ENCODE assay signal across 2 cellular contexts in the genomic region with DNA sequence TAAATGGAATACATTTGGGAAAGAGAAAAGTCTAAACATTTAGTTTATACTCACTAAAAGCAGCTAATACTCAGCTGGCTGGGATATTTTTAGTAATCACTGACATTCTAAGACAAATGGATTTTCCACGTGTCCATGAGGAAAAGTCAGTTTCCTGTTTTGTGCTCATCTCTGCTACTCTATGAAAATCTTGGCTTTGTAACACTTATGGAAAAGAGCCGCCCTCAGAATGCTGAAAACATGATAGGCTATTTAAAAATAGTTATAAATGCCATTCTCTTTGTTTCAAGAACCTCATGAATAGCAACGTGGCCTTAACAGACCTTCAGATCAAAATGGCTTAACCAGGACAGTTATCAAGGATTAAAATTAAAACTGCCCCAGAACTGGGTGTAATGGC.
TF ChIP-seq lines count a peak whose summit lies in the region.

No MANE protein-coding gene starts in this region.

TF ChIP-seq in liver, 16 proteins besides CTCF, POLR2A, EP300 and RAD21:
- TF ChIP-seq JUND (IDR thresholded peaks at IDR 0.05) (peak in 1 of 2 donors; percentile 3), GABPA (IDR thresholded peaks at IDR 0.05 in 1 of 2, conservative IDR thresholded peaks at IDR 0.05 in 1 of 2) (no peak), SP1 (IDR thresholded peaks at IDR 0.05) (peak; percentile 18), FOXA2 (IDR thresholded peaks at IDR 0.05) (no peak)
- TF ChIP-seq, protein P1, sequence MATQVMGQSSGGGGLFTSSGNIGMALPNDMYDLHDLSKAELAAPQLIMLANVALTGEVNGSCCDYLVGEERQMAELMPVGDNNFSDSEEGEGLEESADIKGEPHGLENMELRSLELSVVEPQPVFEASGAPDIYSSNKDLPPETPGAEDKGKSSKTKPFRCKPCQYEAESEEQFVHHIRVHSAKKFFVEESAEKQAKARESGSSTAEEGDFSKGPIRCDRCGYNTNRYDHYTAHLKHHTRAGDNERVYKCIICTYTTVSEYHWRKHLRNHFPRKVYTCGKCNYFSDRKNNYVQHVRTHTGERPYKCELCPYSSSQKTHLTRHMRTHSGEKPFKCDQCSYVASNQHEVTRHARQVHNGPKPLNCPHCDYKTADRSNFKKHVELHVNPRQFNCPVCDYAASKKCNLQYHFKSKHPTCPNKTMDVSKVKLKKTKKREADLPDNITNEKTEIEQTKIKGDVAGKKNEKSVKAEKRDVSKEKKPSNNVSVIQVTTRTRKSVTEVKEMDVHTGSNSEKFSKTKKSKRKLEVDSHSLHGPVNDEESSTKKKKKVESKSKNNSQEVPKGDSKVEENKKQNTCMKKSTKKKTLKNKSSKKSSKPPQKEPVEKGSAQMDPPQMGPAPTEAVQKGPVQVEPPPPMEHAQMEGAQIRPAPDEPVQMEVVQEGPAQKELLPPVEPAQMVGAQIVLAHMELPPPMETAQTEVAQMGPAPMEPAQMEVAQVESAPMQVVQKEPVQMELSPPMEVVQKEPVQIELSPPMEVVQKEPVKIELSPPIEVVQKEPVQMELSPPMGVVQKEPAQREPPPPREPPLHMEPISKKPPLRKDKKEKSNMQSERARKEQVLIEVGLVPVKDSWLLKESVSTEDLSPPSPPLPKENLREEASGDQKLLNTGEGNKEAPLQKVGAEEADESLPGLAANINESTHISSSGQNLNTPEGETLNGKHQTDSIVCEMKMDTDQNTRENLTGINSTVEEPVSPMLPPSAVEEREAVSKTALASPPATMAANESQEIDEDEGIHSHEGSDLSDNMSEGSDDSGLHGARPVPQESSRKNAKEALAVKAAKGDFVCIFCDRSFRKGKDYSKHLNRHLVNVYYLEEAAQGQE (IDR thresholded peaks at IDR 0.05) = no peak
- TF ChIP-seq, protein P2, sequence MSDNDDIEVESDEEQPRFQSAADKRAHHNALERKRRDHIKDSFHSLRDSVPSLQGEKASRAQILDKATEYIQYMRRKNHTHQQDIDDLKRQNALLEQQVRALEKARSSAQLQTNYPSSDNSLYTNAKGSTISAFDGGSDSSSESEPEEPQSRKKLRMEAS (IDR thresholded peaks at IDR 0.05) = peak; percentile 49

TF ChIP-seq in HepG2, 621 proteins besides CTCF, POLR2A, EP300 and RAD21:
- no peak for TF ChIP-seq ZNF264 (CRISPR knock-in tag; IDR thresholded peaks at IDR 0.05)
- TF ChIP-seq RBFOX2 (IDR thresholded peaks at IDR 0.05; ENCODE audit: low read depth, low read length) = no peak
- TF ChIP-seq SP140L (CRISPR knock-in tag; IDR thresholded peaks at IDR 0.05; ENCODE audit: borderline replicate concordance) = no peak
- TF ChIP-seq HNF4A (CRISPR knock-in tag; IDR thresholded peaks at IDR 0.05) = no peak
- no peak for TF ChIP-seq ZNF747 (CRISPR knock-in tag; IDR thresholded peaks at IDR 0.05; ENCODE audit: borderline replicate concordance)
- no peak for TF ChIP-seq ZNF224 (CRISPR knock-in tag; IDR thresholded peaks at IDR 0.05)
- no peak for TF ChIP-seq BRD4 (CRISPR knock-in tag; IDR thresholded peaks at IDR 0.05)
- TF ChIP-seq EHMT2 (IDR thresholded peaks at IDR 0.05; ENCODE audit: borderline replicate concordance, low read depth, low read length) = no peak
- TF ChIP-seq U2AF1 (optimal IDR thresholded peaks at IDR 0.05; ENCODE audit: low read depth, low read length) = no peak
- TF ChIP-seq RELA (CRISPR knock-in tag; IDR thresholded peaks at IDR 0.05) = no peak
- TF ChIP-seq, protein P3, sequence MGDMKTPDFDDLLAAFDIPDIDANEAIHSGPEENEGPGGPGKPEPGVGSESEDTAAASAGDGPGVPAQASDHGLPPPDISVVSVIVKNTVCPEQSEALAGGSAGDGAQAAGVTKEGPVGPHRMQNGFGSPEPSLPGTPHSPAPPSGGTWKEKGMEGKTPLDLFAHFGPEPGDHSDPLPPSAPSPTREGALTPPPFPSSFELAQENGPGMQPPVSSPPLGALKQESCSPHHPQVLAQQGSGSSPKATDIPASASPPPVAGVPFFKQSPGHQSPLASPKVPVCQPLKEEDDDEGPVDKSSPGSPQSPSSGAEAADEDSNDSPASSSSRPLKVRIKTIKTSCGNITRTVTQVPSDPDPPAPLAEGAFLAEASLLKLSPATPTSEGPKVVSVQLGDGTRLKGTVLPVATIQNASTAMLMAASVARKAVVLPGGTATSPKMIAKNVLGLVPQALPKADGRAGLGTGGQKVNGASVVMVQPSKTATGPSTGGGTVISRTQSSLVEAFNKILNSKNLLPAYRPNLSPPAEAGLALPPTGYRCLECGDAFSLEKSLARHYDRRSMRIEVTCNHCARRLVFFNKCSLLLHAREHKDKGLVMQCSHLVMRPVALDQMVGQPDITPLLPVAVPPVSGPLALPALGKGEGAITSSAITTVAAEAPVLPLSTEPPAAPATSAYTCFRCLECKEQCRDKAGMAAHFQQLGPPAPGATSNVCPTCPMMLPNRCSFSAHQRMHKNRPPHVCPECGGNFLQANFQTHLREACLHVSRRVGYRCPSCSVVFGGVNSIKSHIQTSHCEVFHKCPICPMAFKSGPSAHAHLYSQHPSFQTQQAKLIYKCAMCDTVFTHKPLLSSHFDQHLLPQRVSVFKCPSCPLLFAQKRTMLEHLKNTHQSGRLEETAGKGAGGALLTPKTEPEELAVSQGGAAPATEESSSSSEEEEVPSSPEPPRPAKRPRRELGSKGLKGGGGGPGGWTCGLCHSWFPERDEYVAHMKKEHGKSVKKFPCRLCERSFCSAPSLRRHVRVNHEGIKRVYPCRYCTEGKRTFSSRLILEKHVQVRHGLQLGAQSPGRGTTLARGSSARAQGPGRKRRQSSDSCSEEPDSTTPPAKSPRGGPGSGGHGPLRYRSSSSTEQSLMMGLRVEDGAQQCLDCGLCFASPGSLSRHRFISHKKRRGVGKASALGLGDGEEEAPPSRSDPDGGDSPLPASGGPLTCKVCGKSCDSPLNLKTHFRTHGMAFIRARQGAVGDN (CRISPR knock-in tag; IDR thresholded peaks at IDR 0.05) = no peak
- no peak for TF ChIP-seq ARNTL (CRISPR knock-in tag; IDR thresholded peaks at IDR 0.05)
- no peak for TF ChIP-seq ZNF790 (CRISPR knock-in tag; IDR thresholded peaks at IDR 0.05; ENCODE audit: borderline replicate concordance)
- no peak for TF ChIP-seq HES4 (CRISPR knock-in tag; IDR thresholded peaks at IDR 0.05; ENCODE audit: borderline replicate concordance)
- TF ChIP-seq ZNF256 (CRISPR knock-in tag; conservative IDR thresholded peaks at IDR 0.05) = no peak
